Comparison of ENCODE assay signal across 1 cellular context in genomic region chr2:241503776-241504392, GRCh38.
TF ChIP-seq lines count a peak whose summit lies in the region.

No MANE protein-coding gene starts in this region.

TF ChIP-seq in HepG2, 621 proteins besides CTCF, POLR2A, EP300 and RAD21 (continues in another document):
- TF ChIP-seq MXD3 (CRISPR knock-in tag; IDR thresholded peaks at IDR 0.05) (no peak), ZNF576 (CRISPR knock-in tag; IDR thresholded peaks at IDR 0.05) (no peak), RBM22 (optimal IDR thresholded peaks at IDR 0.05; ENCODE audit: low read length) (no peak), PAF1 (CRISPR knock-in tag; IDR thresholded peaks at IDR 0.05) (no peak), TARDBP (CRISPR knock-in tag; IDR thresholded peaks at IDR 0.05) (no peak), PHF8 (CRISPR knock-in tag; IDR thresholded peaks at IDR 0.05) (no peak), BCL6 (CRISPR knock-in tag; IDR thresholded peaks at IDR 0.05) (no peak), AGO2 (optimal IDR thresholded peaks at IDR 0.05; ENCODE audit: low read depth, low read length) (peak; percentile 64), CENPBD1 (CRISPR knock-in tag; IDR thresholded peaks at IDR 0.05; ENCODE audit: borderline replicate concordance, low read depth) (no peak), TBX3 (IDR thresholded peaks at IDR 0.05; ENCODE audit: borderline replicate concordance) (no peak), ZNF124 (CRISPR knock-in tag; IDR thresholded peaks at IDR 0.05) (no peak), NFIC (IDR thresholded peaks at IDR 0.05; ENCODE audit: low read length) (no peak), E2F1 (CRISPR knock-in tag; IDR thresholded peaks at IDR 0.05) (no peak), TBX2 (CRISPR knock-in tag; IDR thresholded peaks at IDR 0.05; ENCODE audit: borderline replicate concordance) (no peak), ZNF605 (CRISPR knock-in tag; IDR thresholded peaks at IDR 0.05) (no peak), ATF7 (IDR thresholded peaks at IDR 0.05) (no peak), ATF7 (CRISPR knock-in tag; IDR thresholded peaks at IDR 0.05) (no peak), ZNF354B (CRISPR knock-in tag; IDR thresholded peaks at IDR 0.05) (no peak), PLSCR1 (CRISPR knock-in tag; IDR thresholded peaks at IDR 0.05; ENCODE audit: borderline replicate concordance) (no peak), ZNF607 (CRISPR knock-in tag; IDR thresholded peaks at IDR 0.05; ENCODE audit: borderline replicate concordance) (no peak), EEA1 (CRISPR knock-in tag; IDR thresholded peaks at IDR 0.05; ENCODE audit: borderline replicate concordance) (no peak), E2F5 (CRISPR knock-in tag; conservative IDR thresholded peaks at IDR 0.05) (0 out of 2 replicates have a peak, but pooled peaks have one; percentile 7), SRSF1 (optimal IDR thresholded peaks at IDR 0.05; ENCODE audit: low read depth, low read length) (no peak), NPAS2 (CRISPR knock-in tag; IDR thresholded peaks at IDR 0.05; ENCODE audit: borderline replicate concordance) (no peak), FOXO1 (CRISPR knock-in tag; IDR thresholded peaks at IDR 0.05) (no peak), KLF12 (CRISPR knock-in tag; IDR thresholded peaks at IDR 0.05; ENCODE audit: borderline replicate concordance) (no peak), SCMH1 (CRISPR knock-in tag; IDR thresholded peaks at IDR 0.05; ENCODE audit: borderline replicate concordance) (no peak), ZBTB42 (CRISPR knock-in tag; IDR thresholded peaks at IDR 0.05) (0 out of 2 replicates have a peak, but pooled peaks have one; percentile 29), ZNF567 (CRISPR knock-in tag; IDR thresholded peaks at IDR 0.05; ENCODE audit: borderline replicate concordance) (no peak), HNF1B (CRISPR knock-in tag; IDR thresholded peaks at IDR 0.05) (peak; percentile 49; the same call in 1 of the 2 replicates), RBFOX2 (IDR thresholded peaks at IDR 0.05; ENCODE audit: low read depth, low read length) (0 out of 2 replicates have a peak, but pooled peaks have one; percentile 46), ZNF652 (CRISPR knock-in tag; IDR thresholded peaks at IDR 0.05; ENCODE audit: borderline replicate concordance, low read depth) (no peak), ZNF329 (CRISPR knock-in tag; IDR thresholded peaks at IDR 0.05; ENCODE audit: low read depth) (no peak), ZSCAN5A (CRISPR knock-in tag; IDR thresholded peaks at IDR 0.05; ENCODE audit: borderline replicate concordance) (no peak), ZNF501 (CRISPR knock-in tag; IDR thresholded peaks at IDR 0.05) (0 out of 2 replicates have a peak, but pooled peaks have one; percentile 34), SETDB1 (CRISPR knock-in tag; IDR thresholded peaks at IDR 0.05; ENCODE audit: borderline replicate concordance) (no peak), SIN3A (IDR thresholded peaks at IDR 0.05; ENCODE audit: borderline replicate concordance, low read depth, low read length) (no peak), MEIS2 (CRISPR knock-in tag; IDR thresholded peaks at IDR 0.05) (no peak), CREBL2 (CRISPR knock-in tag; IDR thresholded peaks at IDR 0.05; ENCODE audit: borderline replicate concordance) (no peak), AKAP8 (CRISPR knock-in tag; IDR thresholded peaks at IDR 0.05) (no peak), DZIP1 (CRISPR knock-in tag; IDR thresholded peaks at IDR 0.05) (no peak), KLF16 (CRISPR knock-in tag; IDR thresholded peaks at IDR 0.05) (no peak), KDM5B (CRISPR knock-in tag; IDR thresholded peaks at IDR 0.05; ENCODE audit: borderline replicate concordance) (0 out of 2 replicates have a peak, but pooled peaks have one; percentile 23), FOXC1 (CRISPR knock-in tag; IDR thresholded peaks at IDR 0.05; ENCODE audit: borderline replicate concordance) (no peak), ZNF687 (CRISPR knock-in tag; IDR thresholded peaks at IDR 0.05) (peak; percentile 69), ATF3 (CRISPR knock-in tag; IDR thresholded peaks at IDR 0.05) (no peak), SNAPC2 (CRISPR knock-in tag; IDR thresholded peaks at IDR 0.05) (no peak)
